ENCODE assay signal across 1 cellular context in the genomic region with DNA sequence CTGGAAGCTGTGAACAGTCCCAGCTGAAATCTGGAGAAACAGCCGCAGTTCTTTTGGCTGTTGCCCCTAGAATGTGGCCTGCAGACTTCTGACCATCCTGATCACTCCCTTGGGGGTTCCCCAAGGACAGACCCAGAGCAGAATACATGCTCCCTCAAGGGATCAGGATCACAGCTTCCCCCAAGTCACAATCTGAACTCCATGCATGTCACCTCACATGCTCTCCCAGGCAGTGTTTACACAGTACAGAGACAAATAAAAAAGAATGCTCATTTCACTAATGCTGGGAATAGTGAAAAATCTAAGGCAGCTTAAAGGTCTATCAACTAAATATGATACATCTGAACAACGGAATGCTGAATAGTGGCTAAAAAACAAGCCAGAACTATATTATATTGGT.
A peak's percentile ranks its signal among the peaks of the same experiment; 100 is the strongest.
TF ChIP-seq lines count a peak whose summit lies in the region.

No MANE protein-coding gene starts in this region.

TF ChIP-seq in HepG2, 621 proteins besides CTCF, POLR2A, EP300 and RAD21 (continued from another document and continues in another):
- TF ChIP-seq, protein P1, sequence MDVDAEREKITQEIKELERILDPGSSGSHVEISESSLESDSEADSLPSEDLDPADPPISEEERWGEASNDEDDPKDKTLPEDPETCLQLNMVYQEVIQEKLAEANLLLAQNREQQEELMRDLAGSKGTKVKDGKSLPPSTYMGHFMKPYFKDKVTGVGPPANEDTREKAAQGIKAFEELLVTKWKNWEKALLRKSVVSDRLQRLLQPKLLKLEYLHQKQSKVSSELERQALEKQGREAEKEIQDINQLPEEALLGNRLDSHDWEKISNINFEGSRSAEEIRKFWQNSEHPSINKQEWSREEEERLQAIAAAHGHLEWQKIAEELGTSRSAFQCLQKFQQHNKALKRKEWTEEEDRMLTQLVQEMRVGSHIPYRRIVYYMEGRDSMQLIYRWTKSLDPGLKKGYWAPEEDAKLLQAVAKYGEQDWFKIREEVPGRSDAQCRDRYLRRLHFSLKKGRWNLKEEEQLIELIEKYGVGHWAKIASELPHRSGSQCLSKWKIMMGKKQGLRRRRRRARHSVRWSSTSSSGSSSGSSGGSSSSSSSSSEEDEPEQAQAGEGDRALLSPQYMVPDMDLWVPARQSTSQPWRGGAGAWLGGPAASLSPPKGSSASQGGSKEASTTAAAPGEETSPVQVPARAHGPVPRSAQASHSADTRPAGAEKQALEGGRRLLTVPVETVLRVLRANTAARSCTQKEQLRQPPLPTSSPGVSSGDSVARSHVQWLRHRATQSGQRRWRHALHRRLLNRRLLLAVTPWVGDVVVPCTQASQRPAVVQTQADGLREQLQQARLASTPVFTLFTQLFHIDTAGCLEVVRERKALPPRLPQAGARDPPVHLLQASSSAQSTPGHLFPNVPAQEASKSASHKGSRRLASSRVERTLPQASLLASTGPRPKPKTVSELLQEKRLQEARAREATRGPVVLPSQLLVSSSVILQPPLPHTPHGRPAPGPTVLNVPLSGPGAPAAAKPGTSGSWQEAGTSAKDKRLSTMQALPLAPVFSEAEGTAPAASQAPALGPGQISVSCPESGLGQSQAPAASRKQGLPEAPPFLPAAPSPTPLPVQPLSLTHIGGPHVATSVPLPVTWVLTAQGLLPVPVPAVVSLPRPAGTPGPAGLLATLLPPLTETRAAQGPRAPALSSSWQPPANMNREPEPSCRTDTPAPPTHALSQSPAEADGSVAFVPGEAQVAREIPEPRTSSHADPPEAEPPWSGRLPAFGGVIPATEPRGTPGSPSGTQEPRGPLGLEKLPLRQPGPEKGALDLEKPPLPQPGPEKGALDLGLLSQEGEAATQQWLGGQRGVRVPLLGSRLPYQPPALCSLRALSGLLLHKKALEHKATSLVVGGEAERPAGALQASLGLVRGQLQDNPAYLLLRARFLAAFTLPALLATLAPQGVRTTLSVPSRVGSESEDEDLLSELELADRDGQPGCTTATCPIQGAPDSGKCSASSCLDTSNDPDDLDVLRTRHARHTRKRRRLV (CRISPR knock-in tag; IDR thresholded peaks at IDR 0.05) = no peak
- no peak; the same call in 1 of the 2 replicates for TF ChIP-seq CHD4 (IDR thresholded peaks at IDR 0.05; ENCODE audit: borderline replicate concordance, low read length)
- no peak for TF ChIP-seq SRY (CRISPR knock-in tag; IDR thresholded peaks at IDR 0.05)
- TF ChIP-seq, protein P2, sequence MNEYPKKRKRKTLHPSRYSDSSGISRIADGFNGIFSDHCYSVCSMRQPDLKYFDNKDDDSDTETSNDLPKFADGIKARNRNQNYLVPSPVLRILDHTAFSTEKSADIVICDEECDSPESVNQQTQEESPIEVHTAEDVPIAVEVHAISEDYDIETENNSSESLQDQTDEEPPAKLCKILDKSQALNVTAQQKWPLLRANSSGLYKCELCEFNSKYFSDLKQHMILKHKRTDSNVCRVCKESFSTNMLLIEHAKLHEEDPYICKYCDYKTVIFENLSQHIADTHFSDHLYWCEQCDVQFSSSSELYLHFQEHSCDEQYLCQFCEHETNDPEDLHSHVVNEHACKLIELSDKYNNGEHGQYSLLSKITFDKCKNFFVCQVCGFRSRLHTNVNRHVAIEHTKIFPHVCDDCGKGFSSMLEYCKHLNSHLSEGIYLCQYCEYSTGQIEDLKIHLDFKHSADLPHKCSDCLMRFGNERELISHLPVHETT (CRISPR knock-in tag; conservative IDR thresholded peaks at IDR 0.05) = no peak
- TF ChIP-seq, protein P3, sequence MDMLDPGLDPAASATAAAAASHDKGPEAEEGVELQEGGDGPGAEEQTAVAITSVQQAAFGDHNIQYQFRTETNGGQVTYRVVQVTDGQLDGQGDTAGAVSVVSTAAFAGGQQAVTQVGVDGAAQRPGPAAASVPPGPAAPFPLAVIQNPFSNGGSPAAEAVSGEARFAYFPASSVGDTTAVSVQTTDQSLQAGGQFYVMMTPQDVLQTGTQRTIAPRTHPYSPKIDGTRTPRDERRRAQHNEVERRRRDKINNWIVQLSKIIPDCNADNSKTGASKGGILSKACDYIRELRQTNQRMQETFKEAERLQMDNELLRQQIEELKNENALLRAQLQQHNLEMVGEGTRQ (IDR thresholded peaks at IDR 0.05; ENCODE audit: low read depth, low read length) = no peak
- TF ChIP-seq, protein P3 (CRISPR knock-in tag; IDR thresholded peaks at IDR 0.05; ENCODE audit: borderline replicate concordance) = no peak
- TF ChIP-seq ZMYM3 (CRISPR knock-in tag; IDR thresholded peaks at IDR 0.05) = no peak
- TF ChIP-seq POGZ (CRISPR knock-in tag; IDR thresholded peaks at IDR 0.05) = no peak
- TF ChIP-seq SP140L (CRISPR knock-in tag; IDR thresholded peaks at IDR 0.05; ENCODE audit: borderline replicate concordance) = no peak
- TF ChIP-seq CEBPG (CRISPR knock-in tag; IDR thresholded peaks at IDR 0.05) = no peak
- no peak for TF ChIP-seq KMT2A (CRISPR knock-in tag; IDR thresholded peaks at IDR 0.05)
- TF ChIP-seq ATM (IDR thresholded peaks at IDR 0.05; ENCODE audit: borderline replicate concordance) = no peak
- TF ChIP-seq MEF2D (CRISPR knock-in tag; IDR thresholded peaks at IDR 0.05) = 0 out of 2 replicates have a peak, but pooled peaks have one; percentile 45
- TF ChIP-seq, protein P4, sequence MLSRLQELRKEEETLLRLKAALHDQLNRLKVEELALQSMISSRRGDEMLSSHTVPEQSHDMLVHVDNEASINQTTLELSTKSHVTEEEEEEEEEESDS (CRISPR knock-in tag; IDR thresholded peaks at IDR 0.05; ENCODE audit: borderline replicate concordance) = no peak
- TF ChIP-seq, protein P5, sequence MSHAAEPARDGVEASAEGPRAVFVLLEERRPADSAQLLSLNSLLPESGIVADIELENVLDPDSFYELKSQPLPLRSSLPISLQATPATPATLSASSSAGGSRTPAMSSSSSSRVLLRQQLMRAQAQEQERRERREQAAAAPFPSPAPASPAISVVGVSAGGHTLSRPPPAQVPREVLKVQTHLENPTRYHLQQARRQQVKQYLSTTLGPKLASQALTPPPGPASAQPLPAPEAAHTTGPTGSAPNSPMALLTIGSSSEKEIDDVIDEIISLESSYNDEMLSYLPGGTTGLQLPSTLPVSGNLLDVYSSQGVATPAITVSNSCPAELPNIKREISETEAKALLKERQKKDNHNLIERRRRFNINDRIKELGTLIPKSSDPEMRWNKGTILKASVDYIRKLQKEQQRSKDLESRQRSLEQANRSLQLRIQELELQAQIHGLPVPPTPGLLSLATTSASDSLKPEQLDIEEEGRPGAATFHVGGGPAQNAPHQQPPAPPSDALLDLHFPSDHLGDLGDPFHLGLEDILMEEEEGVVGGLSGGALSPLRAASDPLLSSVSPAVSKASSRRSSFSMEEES (CRISPR knock-in tag; IDR thresholded peaks at IDR 0.05) = 0 out of 2 replicates have a peak, but pooled peaks have one; percentile 19
- TF ChIP-seq, protein P6, sequence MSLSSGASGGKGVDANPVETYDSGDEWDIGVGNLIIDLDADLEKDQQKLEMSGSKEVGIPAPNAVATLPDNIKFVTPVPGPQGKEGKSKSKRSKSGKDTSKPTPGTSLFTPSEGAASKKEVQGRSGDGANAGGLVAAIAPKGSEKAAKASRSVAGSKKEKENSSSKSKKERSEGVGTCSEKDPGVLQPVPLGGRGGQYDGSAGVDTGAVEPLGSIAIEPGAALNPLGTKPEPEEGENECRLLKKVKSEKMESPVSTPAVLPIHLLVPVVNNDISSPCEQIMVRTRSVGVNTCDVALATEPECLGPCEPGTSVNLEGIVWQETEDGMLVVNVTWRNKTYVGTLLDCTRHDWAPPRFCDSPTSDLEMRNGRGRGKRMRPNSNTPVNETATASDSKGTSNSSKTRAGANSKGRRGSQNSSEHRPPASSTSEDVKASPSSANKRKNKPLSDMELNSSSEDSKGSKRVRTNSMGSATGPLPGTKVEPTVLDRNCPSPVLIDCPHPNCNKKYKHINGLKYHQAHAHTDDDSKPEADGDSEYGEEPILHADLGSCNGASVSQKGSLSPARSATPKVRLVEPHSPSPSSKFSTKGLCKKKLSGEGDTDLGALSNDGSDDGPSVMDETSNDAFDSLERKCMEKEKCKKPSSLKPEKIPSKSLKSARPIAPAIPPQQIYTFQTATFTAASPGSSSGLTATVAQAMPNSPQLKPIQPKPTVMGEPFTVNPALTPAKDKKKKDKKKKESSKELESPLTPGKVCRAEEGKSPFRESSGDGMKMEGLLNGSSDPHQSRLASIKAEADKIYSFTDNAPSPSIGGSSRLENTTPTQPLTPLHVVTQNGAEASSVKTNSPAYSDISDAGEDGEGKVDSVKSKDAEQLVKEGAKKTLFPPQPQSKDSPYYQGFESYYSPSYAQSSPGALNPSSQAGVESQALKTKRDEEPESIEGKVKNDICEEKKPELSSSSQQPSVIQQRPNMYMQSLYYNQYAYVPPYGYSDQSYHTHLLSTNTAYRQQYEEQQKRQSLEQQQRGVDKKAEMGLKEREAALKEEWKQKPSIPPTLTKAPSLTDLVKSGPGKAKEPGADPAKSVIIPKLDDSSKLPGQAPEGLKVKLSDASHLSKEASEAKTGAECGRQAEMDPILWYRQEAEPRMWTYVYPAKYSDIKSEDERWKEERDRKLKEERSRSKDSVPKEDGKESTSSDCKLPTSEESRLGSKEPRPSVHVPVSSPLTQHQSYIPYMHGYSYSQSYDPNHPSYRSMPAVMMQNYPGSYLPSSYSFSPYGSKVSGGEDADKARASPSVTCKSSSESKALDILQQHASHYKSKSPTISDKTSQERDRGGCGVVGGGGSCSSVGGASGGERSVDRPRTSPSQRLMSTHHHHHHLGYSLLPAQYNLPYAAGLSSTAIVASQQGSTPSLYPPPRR (CRISPR knock-in tag; IDR thresholded peaks at IDR 0.05; ENCODE audit: borderline replicate concordance) = no peak
- TF ChIP-seq ZNF83 (CRISPR knock-in tag; IDR thresholded peaks at IDR 0.05; ENCODE audit: borderline replicate concordance) = no peak
- no peak for TF ChIP-seq REXO4 (CRISPR knock-in tag; IDR thresholded peaks at IDR 0.05; ENCODE audit: borderline replicate concordance)
- TF ChIP-seq, protein P7, sequence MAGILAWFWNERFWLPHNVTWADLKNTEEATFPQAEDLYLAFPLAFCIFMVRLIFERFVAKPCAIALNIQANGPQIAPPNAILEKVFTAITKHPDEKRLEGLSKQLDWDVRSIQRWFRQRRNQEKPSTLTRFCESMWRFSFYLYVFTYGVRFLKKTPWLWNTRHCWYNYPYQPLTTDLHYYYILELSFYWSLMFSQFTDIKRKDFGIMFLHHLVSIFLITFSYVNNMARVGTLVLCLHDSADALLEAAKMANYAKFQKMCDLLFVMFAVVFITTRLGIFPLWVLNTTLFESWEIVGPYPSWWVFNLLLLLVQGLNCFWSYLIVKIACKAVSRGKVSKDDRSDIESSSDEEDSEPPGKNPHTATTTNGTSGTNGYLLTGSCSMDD (CRISPR knock-in tag; IDR thresholded peaks at IDR 0.05) = no peak
- TF ChIP-seq, protein P8, sequence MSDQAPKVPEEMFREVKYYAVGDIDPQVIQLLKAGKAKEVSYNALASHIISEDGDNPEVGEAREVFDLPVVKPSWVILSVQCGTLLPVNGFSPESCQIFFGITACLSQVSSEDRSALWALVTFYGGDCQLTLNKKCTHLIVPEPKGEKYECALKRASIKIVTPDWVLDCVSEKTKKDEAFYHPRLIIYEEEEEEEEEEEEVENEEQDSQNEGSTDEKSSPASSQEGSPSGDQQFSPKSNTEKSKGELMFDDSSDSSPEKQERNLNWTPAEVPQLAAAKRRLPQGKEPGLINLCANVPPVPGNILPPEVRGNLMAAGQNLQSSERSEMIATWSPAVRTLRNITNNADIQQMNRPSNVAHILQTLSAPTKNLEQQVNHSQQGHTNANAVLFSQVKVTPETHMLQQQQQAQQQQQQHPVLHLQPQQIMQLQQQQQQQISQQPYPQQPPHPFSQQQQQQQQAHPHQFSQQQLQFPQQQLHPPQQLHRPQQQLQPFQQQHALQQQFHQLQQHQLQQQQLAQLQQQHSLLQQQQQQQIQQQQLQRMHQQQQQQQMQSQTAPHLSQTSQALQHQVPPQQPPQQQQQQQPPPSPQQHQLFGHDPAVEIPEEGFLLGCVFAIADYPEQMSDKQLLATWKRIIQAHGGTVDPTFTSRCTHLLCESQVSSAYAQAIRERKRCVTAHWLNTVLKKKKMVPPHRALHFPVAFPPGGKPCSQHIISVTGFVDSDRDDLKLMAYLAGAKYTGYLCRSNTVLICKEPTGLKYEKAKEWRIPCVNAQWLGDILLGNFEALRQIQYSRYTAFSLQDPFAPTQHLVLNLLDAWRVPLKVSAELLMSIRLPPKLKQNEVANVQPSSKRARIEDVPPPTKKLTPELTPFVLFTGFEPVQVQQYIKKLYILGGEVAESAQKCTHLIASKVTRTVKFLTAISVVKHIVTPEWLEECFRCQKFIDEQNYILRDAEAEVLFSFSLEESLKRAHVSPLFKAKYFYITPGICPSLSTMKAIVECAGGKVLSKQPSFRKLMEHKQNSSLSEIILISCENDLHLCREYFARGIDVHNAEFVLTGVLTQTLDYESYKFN (CRISPR knock-in tag; conservative IDR thresholded peaks at IDR 0.05) = 0 out of 2 replicates have a peak, but pooled peaks have one; percentile 12
- no peak for TF ChIP-seq PPARG (CRISPR knock-in tag; conservative IDR thresholded peaks at IDR 0.05)
- no peak for TF ChIP-seq ZNF75D (CRISPR knock-in tag; IDR thresholded peaks at IDR 0.05; ENCODE audit: borderline replicate concordance)
- no peak for TF ChIP-seq ZNF260 (CRISPR knock-in tag; IDR thresholded peaks at IDR 0.05; ENCODE audit: borderline replicate concordance, low read depth)
- no peak for TF ChIP-seq ZNF451 (CRISPR knock-in tag; IDR thresholded peaks at IDR 0.05)
- TF ChIP-seq, protein P9, sequence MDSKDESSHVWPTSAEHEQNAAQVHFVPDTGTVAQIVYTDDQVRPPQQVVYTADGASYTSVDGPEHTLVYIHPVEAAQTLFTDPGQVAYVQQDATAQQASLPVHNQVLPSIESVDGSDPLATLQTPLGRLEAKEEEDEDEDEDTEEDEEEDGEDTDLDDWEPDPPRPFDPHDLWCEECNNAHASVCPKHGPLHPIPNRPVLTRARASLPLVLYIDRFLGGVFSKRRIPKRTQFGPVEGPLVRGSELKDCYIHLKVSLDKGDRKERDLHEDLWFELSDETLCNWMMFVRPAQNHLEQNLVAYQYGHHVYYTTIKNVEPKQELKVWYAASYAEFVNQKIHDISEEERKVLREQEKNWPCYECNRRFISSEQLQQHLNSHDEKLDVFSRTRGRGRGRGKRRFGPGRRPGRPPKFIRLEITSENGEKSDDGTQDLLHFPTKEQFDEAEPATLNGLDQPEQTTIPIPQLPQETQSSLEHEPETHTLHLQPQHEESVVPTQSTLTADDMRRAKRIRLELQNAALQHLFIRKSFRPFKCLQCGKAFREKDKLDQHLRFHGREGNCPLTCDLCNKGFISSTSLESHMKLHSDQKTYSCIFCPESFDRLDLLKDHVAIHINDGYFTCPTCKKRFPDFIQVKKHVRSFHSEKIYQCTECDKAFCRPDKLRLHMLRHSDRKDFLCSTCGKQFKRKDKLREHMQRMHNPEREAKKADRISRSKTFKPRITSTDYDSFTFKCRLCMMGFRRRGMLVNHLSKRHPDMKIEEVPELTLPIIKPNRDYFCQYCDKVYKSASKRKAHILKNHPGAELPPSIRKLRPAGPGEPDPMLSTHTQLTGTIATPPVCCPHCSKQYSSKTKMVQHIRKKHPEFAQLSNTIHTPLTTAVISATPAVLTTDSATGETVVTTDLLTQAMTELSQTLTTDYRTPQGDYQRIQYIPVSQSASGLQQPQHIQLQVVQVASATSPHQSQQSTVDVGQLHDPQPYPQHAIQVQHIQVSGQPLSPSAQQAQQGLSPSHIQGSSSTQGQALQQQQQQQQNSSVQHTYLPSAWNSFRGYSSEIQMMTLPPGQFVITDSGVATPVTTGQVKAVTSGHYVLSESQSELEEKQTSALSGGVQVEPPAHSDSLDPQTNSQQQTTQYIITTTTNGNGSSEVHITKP (CRISPR knock-in tag; IDR thresholded peaks at IDR 0.05; ENCODE audit: low read depth) = no peak
- TF ChIP-seq RFXAP (CRISPR knock-in tag; IDR thresholded peaks at IDR 0.05; ENCODE audit: borderline replicate concordance) = no peak
